In the genomic region with DNA sequence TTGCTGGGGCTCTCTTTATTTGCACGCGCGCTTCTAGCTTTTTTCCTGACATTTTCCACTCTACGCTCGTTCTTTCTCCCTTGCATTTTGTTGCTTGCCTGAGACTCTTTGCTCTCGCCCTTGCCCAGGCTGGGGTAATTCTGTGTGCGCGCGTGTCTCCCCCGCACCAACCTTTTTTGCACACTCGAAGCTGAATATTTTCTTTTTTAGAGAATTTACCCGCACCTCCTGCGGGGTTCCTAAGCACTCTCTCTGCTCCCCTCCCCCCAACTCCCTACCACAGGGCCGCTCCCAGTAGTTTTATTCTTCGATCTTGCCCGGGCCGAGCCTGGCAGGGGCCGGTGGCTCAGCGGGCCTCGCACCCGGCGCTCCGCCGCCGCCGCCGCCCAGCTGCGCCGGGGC, we compare ENCODE assay signal across 8 cellular contexts. TPM values are rescaled to one million over a fixed set of nuclear protein-coding genes. Genes with fewer than 3 reads are reported as not detected.
DNase-seq lines count a peak whose midpoint lies in the region; ATAC-seq, FAIRE-seq and TF ChIP-seq lines count a peak whose summit lies in the region.

No MANE protein-coding gene starts in this region.

- POLR2A ChIA-PET in activated CD4-positive, alpha-beta memory T cell treated with anti-CD3 and anti-CD28 coated beads, Interleukin-2, amount 10 ng/mL, durations not matched to agents 7 days and 5 days (lab: Charles Lee) = interaction anchor here (0.6 to 4.1 kb wide), 9 partner anchors 13 to 850 kb away, joined by 3 to 71 read pairs (median 3); a partner anchor contains a TSS

- peaks cover 43% of the 10 kb centered on the region for H3K27me3 Mint-ChIP-seq in activated CD4-positive, alpha-beta memory T cell treated with anti-CD3 and anti-CD28 coated beads, Interleukin-2, amount 10 ng/mL, durations not matched to agents 7 days and 5 days
- peaks cover 48% of the 10 kb centered on the region for H3K27me3 Mint-ChIP-seq in stimulated activated naive CD8-positive, alpha-beta T cell treated with anti-CD3 and anti-CD28 coated beads, Interleukin-15, amount 100 ng/mL, for 72 hours

- H3K9me3 ChIP-seq in iPS-18a (ENCODE audit: control insufficient read depth, low read depth, low read length) = no peaks in the 10 kb centered on the region

- peaks cover 5% of the 10 kb centered on the region for H3K4me1 ChIP-seq in iPS-18a (ENCODE audit: control insufficient read depth, low read depth, low read length)

- H3K27ac ChIP-seq in iPS-18a (ENCODE audit: low read length) = no peak overlapping the region

- ATAC-seq in stimulated activated naive CD8-positive, alpha-beta T cell treated with anti-CD3 and anti-CD28 coated beads, Interleukin-15, amount 100 ng/mL, for 72 hours = no peak
- ATAC-seq in GM21619 (IDR thresholded peaks at IDR 0.05; ENCODE audit: unreplicated experiment) = no peak

- DNase-seq in NCI-H2107 treated with DMSO at 0.1 percent for 48 hours (lab: John Stamatoyannopoulos, UW; ENCODE audit: unreplicated experiment) = peak; percentile 48
- DNase-seq in NCI-H2107 (lab: John Stamatoyannopoulos, UW) = no peak
- no peak for DNase-seq in activated CD4-positive, alpha-beta memory T cell treated with anti-CD3 and anti-CD28 coated beads, Interleukin-2, amount 10 ng/mL, durations not matched to agents 7 days and 5 days
- no peak for DNase-seq in stimulated activated naive CD8-positive, alpha-beta T cell treated with anti-CD3 and anti-CD28 coated beads, Interleukin-15, amount 100 ng/mL, for 72 hours
- DNase-seq in GM12891 (ENCODE audit: insufficient read length, low spot score) = no peak
- no peak for DNase-seq in erythroblast (lab: John Stamatoyannopoulos, UW)

- H3K27me3 ChIP-seq in iPS-18a (ENCODE audit: control insufficient read depth, insufficient read depth, low read length) = peaks cover 36% of the 10 kb centered on the region

- H3K36me3 ChIP-seq in iPS-18a (ENCODE audit: control insufficient read depth, low read depth, low read length) = no peaks in the 10 kb centered on the region

- peak overlapping the region; percentile 18 for H3K9ac ChIP-seq in iPS-18a (ENCODE audit: low read length)

- no peak for TF ChIP-seq POLR2A in GM12891 (IDR thresholded peaks at IDR 0.05; ENCODE audit: low read depth, low read length)
- no peak for TF ChIP-seq POLR2A in erythroblast (IDR thresholded peaks at IDR 0.05; ENCODE audit: low read length)

- H3K36me3 Mint-ChIP-seq in activated CD4-positive, alpha-beta memory T cell treated with anti-CD3 and anti-CD28 coated beads, Interleukin-2, amount 10 ng/mL, durations not matched to agents 7 days and 5 days (ENCODE audit: low read depth) = peaks cover 2% of the 10 kb centered on the region

- CTCF ChIA-PET in activated CD4-positive, alpha-beta memory T cell treated with anti-CD3 and anti-CD28 coated beads, Interleukin-2, amount 10 ng/mL, durations not matched to agents 7 days and 5 days (lab: Charles Lee) = interaction anchor here (1.0 to 8.9 kb wide), 6 partner anchors 14 to 574 kb away, joined by 3 to 232 read pairs (median 6); a partner anchor contains a TSS

- H3K9me3 Mint-ChIP-seq in activated CD4-positive, alpha-beta memory T cell treated with anti-CD3 and anti-CD28 coated beads, Interleukin-2, amount 10 ng/mL, durations not matched to agents 7 days and 5 days = no peaks in the 10 kb centered on the region
- H3K9me3 Mint-ChIP-seq in stimulated activated naive CD8-positive, alpha-beta T cell treated with anti-CD3 and anti-CD28 coated beads, Interleukin-15, amount 100 ng/mL, for 72 hours = no peaks in the 10 kb centered on the region

- peak overlapping the region; percentile 90 for H3K4me3 Mint-ChIP-seq in activated CD4-positive, alpha-beta memory T cell treated with anti-CD3 and anti-CD28 coated beads, Interleukin-2, amount 10 ng/mL, durations not matched to agents 7 days and 5 days
- H3K4me3 Mint-ChIP-seq in stimulated activated naive CD8-positive, alpha-beta T cell treated with anti-CD3 and anti-CD28 coated beads, Interleukin-15, amount 100 ng/mL, for 72 hours = peak overlapping the region; percentile 88 to 93

- peak overlapping the region; percentile 65 for H3K27ac Mint-ChIP-seq in activated CD4-positive, alpha-beta memory T cell treated with anti-CD3 and anti-CD28 coated beads, Interleukin-2, amount 10 ng/mL, durations not matched to agents 7 days and 5 days
- peak overlapping the region in 1 of 2 donors; percentile 12 for H3K27ac Mint-ChIP-seq in stimulated activated naive CD8-positive, alpha-beta T cell treated with anti-CD3 and anti-CD28 coated beads, Interleukin-15, amount 100 ng/mL, for 72 hours

- FAIRE-seq in GM12891 (lab: Jason Lieb, UNC) = no peak

- H3K4me3 ChIP-seq in iPS-18a (ENCODE audit: low read length) = peak overlapping the region; percentile 78

- peaks cover 59% of the 10 kb centered on the region for H3K4me1 Mint-ChIP-seq in activated CD4-positive, alpha-beta memory T cell treated with anti-CD3 and anti-CD28 coated beads, Interleukin-2, amount 10 ng/mL, durations not matched to agents 7 days and 5 days
- H3K4me1 Mint-ChIP-seq in stimulated activated naive CD8-positive, alpha-beta T cell treated with anti-CD3 and anti-CD28 coated beads, Interleukin-15, amount 100 ng/mL, for 72 hours = peaks cover 88% of the 10 kb centered on the region

TF ChIP-seq in GM12891, 5 proteins besides CTCF, POLR2A, EP300 and RAD21:
- no peak for TF ChIP-seq POLR2AphosphoS5 (IDR thresholded peaks at IDR 0.05; ENCODE audit: low read depth, low read length)

RNA-seq across cellular contexts. Expression of a gene that starts 0.7 kb away (rescaled TPM):
- total RNA-seq in activated CD4-positive, alpha-beta memory T cell treated with anti-CD3 and anti-CD28 coated beads, Interleukin-2, amount 10 ng/mL, durations not matched to agents 7 days and 5 days = 1 to 10 TPM; 4.3 TPM
- polyA plus RNA-seq in GM12891 (2012; ENCODE audit: low read depth, missing spikeins) = 4.6 TPM

RNA-seq across cellular contexts. Expression of a gene that starts 14.4 kb away (rescaled TPM):
- total RNA-seq in activated CD4-positive, alpha-beta memory T cell treated with anti-CD3 and anti-CD28 coated beads, Interleukin-2, amount 10 ng/mL, durations not matched to agents 7 days and 5 days = 10 to 100 TPM; 24.7 to 26.5 TPM
- polyA plus RNA-seq in GM12891 (2012; ENCODE audit: low read depth, missing spikeins) = 21.1 TPM

RNA-seq across cellular contexts. Expression of a gene that starts 53.2 kb away (rescaled TPM):
- total RNA-seq in activated CD4-positive, alpha-beta memory T cell treated with anti-CD3 and anti-CD28 coated beads, Interleukin-2, amount 10 ng/mL, durations not matched to agents 7 days and 5 days = 1 to 10 TPM; 6.2 to 7.1 TPM
- polyA plus RNA-seq in GM12891 (2012; ENCODE audit: low read depth, missing spikeins) = 5.9 TPM
